ENCODE assay signal across 31 cellular contexts in the genomic region with DNA sequence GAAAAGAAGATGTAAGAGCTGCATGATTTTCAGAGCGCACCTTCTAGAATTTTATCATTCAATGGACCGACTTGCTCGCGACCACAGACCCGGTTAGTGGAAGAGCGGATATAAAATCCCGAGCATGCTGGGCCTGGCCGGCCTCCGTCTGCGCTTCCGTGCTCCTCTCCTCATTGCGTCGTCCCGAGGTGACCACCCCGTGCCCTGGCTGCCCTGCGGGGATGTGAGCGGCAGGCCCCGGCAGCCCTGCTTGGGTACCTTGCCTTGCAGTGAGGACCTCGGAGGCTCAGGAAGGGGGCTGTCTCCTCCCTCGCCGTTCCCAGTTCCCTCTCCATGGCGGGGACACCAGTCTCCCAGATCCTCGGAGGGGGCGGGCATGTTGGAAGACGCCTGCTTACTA.
"Had no signal": no experiment of that assay in that cellular context is flagged by ENCODE, and none has a peak within 500 bp of the region (broad histone marks: within the 10 kb centered on the region; RNA-seq: fewer than 3 reads in every experiment).

No MANE protein-coding gene starts in this region.

- H3K4me3 ChIP-seq: heart right ventricle, hepatocyte, lower lobe of right lung, neural progenitor cell, pancreas, prostate gland, sigmoid colon, spleen, thyroid gland, transverse colon, upper lobe of left lung had no signal

- H3K9ac ChIP-seq: neural progenitor cell had no signal

- DNase-seq: heart right ventricle; kidney glomerular epithelial cell; left cardiac atrium; left ventricle myocardium superior; lower lobe of right lung; mammary epithelial cell; mesendoderm; naive B cell; natural killer cell; nephron progenitor cell; pancreas; retina; right cardiac atrium; sigmoid colon; small intestine; spleen; stimulated activated CD4-positive, alpha-beta T cell treated with anti-CD3 and anti-CD28 coated beads, Interleukin-4, amount 100 ng/mL, for 24 hours; stimulated activated naive CD4-positive, alpha-beta T cell; substantia nigra; thyroid gland; transverse colon had no signal

- H3K36me3 ChIP-seq: heart right ventricle, lower lobe of right lung, neural progenitor cell, pancreas, prostate gland, sigmoid colon, spleen, thyroid gland, transverse colon, upper lobe of left lung had no signal

- H3K4me1 ChIP-seq: heart right ventricle, lower lobe of right lung, neural progenitor cell, prostate gland, sigmoid colon, spleen, thyroid gland, transverse colon, upper lobe of left lung had no signal

- H2AFZ ChIP-seq: hepatocyte, neural progenitor cell had no signal

- H3K9me3 ChIP-seq: heart right ventricle, lower lobe of right lung, pancreas, prostate gland, sigmoid colon, spleen, thyroid gland, transverse colon, upper lobe of left lung had no signal

- H3K27ac Mint-ChIP-seq: mesothelial cell of epicardium; naive B cell; natural killer cell; nephron progenitor cell; neural progenitor cell; stimulated activated effector memory CD8-positive, alpha-beta T cell treated with anti-CD3 and anti-CD28 coated beads, Interleukin-12 subunit alpha, Interleukin-12 subunit beta, amount 100 ng/mL, for 72 hours; stimulated activated naive CD8-positive, alpha-beta T cell treated with anti-CD3 and anti-CD28 coated beads, Interleukin-15, Interleukin-2, amounts not matched to agents 100 ng/mL and 50 ng/mL, for 24 hours had no signal

- H3K4me3 Mint-ChIP-seq: mesothelial cell of epicardium; naive B cell; natural killer cell; nephron progenitor cell; neural progenitor cell; stimulated activated effector memory CD8-positive, alpha-beta T cell treated with anti-CD3 and anti-CD28 coated beads, Interleukin-12 subunit alpha, Interleukin-12 subunit beta, amount 100 ng/mL, for 72 hours; stimulated activated naive CD8-positive, alpha-beta T cell treated with anti-CD3 and anti-CD28 coated beads, Interleukin-15, Interleukin-2, amounts not matched to agents 100 ng/mL and 50 ng/mL, for 24 hours had no signal

- H3K27ac ChIP-seq: heart right ventricle, hepatocyte, lower lobe of right lung, neural progenitor cell, pancreas, prostate gland, sigmoid colon, spleen, thyroid gland, transverse colon, upper lobe of left lung had no signal

- H3K27me3 ChIP-seq: hepatocyte, neural progenitor cell, pancreas, thyroid gland, upper lobe of left lung had no signal

- H3K4me2 ChIP-seq: hepatocyte, neural progenitor cell had no signal

- H3K9me3 Mint-ChIP-seq: mesothelial cell of epicardium; naive B cell; natural killer cell; neural progenitor cell; stimulated activated effector memory CD8-positive, alpha-beta T cell treated with anti-CD3 and anti-CD28 coated beads, Interleukin-12 subunit alpha, Interleukin-12 subunit beta, amount 100 ng/mL, for 72 hours; stimulated activated naive CD8-positive, alpha-beta T cell treated with anti-CD3 and anti-CD28 coated beads, Interleukin-15, Interleukin-2, amounts not matched to agents 100 ng/mL and 50 ng/mL, for 24 hours had no signal

- FAIRE-seq: keratinocyte, pancreas, small intestine, urothelium cell line had no signal

- H3K36me3 Mint-ChIP-seq: mesothelial cell of epicardium; naive B cell; natural killer cell; neural progenitor cell; stimulated activated effector memory CD8-positive, alpha-beta T cell treated with anti-CD3 and anti-CD28 coated beads, Interleukin-12 subunit alpha, Interleukin-12 subunit beta, amount 100 ng/mL, for 72 hours had no signal

- H3K4me1 Mint-ChIP-seq: naive B cell; natural killer cell; stimulated activated effector memory CD8-positive, alpha-beta T cell treated with anti-CD3 and anti-CD28 coated beads, Interleukin-12 subunit alpha, Interleukin-12 subunit beta, amount 100 ng/mL, for 72 hours had no signal

- ATAC-seq: heart right ventricle; left cardiac atrium; left lobe of liver; left ventricle myocardium superior; natural killer cell; pancreas; right cardiac atrium; stimulated activated effector memory CD8-positive, alpha-beta T cell treated with anti-CD3 and anti-CD28 coated beads, Interleukin-12 subunit alpha, Interleukin-12 subunit beta, amount 100 ng/mL, for 72 hours had no signal

- H3K79me2 ChIP-seq: hepatocyte had no signal
